13 cellular contexts compared by ENCODE assay signal in genomic region chr4:94827481-94828110, GRCh38.
DNase-seq lines count a peak whose midpoint lies in the region; ATAC-seq, FAIRE-seq and TF ChIP-seq lines count a peak whose summit lies in the region.
"Had no signal": no experiment of that assay in that cellular context is flagged by ENCODE, and none has a peak within 500 bp of the region (broad histone marks: within the 10 kb centered on the region; RNA-seq: fewer than 3 reads in every experiment).

No MANE protein-coding gene starts in this region.

- H3K9me3 ChIP-seq in endothelial cell of umbilical vein (replicated peaks; ENCODE audit: control insufficient read depth, insufficient read depth, low read length) (no peaks in the 10 kb centered on the region), neuron (ENCODE audit: low read length) (no peaks in the 10 kb centered on the region)
- H3K9me3 ChIP-seq: left lung had no signal

- POLR2A ChIA-PET in endothelial cell of umbilical vein (lab: Charles Lee): no interaction called here

- DNase-seq in Caki2 (ENCODE audit: low read depth) (peak; percentile 66), NCI-H460 (ENCODE audit: extremely low read depth, low read depth) (peak; percentile 55), endothelial cell of umbilical vein (ENCODE audit: low read depth, low spot score) (peak; percentile 90), mesothelial cell of epicardium (ENCODE audit: low spot score in 2 of 2, unreplicated experiment in 2 of 2) (no peak), NCI-H82 (lab: John Stamatoyannopoulos, UW) (no peak)
- DNase-seq: activated T-cell treated with anti-CD3 and anti-CD28 coated beads, Interleukin-2, amount 50 U/mL, for 1 hour; left lung; NCI-H524 treated with DMSO at 0.1 percent for 48 hours; T1000 had no signal

- dilution Hi-C loops in endothelial cell of umbilical vein (cut with MboI; ENCODE audit: extremely low pct_ligation_motif_present, low sequenced_read_pairs): no loop called here

- H3K27me3 Mint-ChIP-seq in mesothelial cell of epicardium (ENCODE audit: low read depth): peaks cover 6% of the 10 kb centered on the region
- H3K27me3 Mint-ChIP-seq: stimulated activated naive CD8-positive, alpha-beta T cell treated with anti-CD3 and anti-CD28 coated beads, Interleukin-15, Interleukin-2, amounts not matched to agents 100 ng/mL and 50 ng/mL, for 24 hours had no signal

- no peak for TF ChIP-seq CTCF in endothelial cell of umbilical vein (IDR thresholded peaks at IDR 0.05; ENCODE audit: extremely low read depth in 1 of 2, insufficient read depth in 1 of 2, low read depth in 1 of 2, low read length in 2 of 2)
- TF ChIP-seq CTCF in mesothelial cell of epicardium (IDR thresholded peaks at IDR 0.05; ENCODE audit: unreplicated experiment): no peak

- H3K36me3 Mint-ChIP-seq in mesothelial cell of epicardium: no peaks in the 10 kb centered on the region

- CTCF ChIA-PET in endothelial cell of umbilical vein (lab: Charles Lee): no interaction called here

- no peaks in the 10 kb centered on the region for H3K79me2 ChIP-seq in endothelial cell of umbilical vein (ENCODE audit: control insufficient read depth, insufficient read depth, low read length)

- FAIRE-seq in endothelial cell of umbilical vein (lab: Jason Lieb, UNC): peak; percentile 73

- no peak overlapping the region for H3K27ac Mint-ChIP-seq in mesothelial cell of epicardium
- H3K27ac Mint-ChIP-seq: stimulated activated naive CD8-positive, alpha-beta T cell treated with anti-CD3 and anti-CD28 coated beads, Interleukin-15, Interleukin-2, amounts not matched to agents 100 ng/mL and 50 ng/mL, for 24 hours had no signal

- H3K4me1 ChIP-seq in endothelial cell of umbilical vein (ENCODE audit: control insufficient read depth, extremely low read depth, insufficient read depth, low read length) (peaks cover 23% of the 10 kb centered on the region), neuron (ENCODE audit: insufficient read depth, low read length) (peaks cover 25% of the 10 kb centered on the region)
- H3K4me1 ChIP-seq: left lung had no signal

- no peaks in the 10 kb centered on the region for H3K9me3 Mint-ChIP-seq in mesothelial cell of epicardium
- H3K9me3 Mint-ChIP-seq: stimulated activated naive CD8-positive, alpha-beta T cell treated with anti-CD3 and anti-CD28 coated beads, Interleukin-15, Interleukin-2, amounts not matched to agents 100 ng/mL and 50 ng/mL, for 24 hours had no signal

- H3K27ac ChIP-seq in endothelial cell of umbilical vein (ENCODE audit: insufficient read depth, low read depth, low read length): peak overlapping the region; percentile 61
- H3K27ac ChIP-seq: left lung had no signal

- H3K27me3 ChIP-seq in endothelial cell of umbilical vein (ENCODE audit: control insufficient read depth in 2 of 2, insufficient read depth in 2 of 2, low read length in 2 of 2) (no peaks in the 10 kb centered on the region), neuron (ENCODE audit: insufficient read depth, low read length) (no peaks in the 10 kb centered on the region)
- H3K27me3 ChIP-seq: left lung had no signal

- no peak for TF ChIP-seq POLR2A in endothelial cell of umbilical vein (IDR thresholded peaks at IDR 0.05; ENCODE audit: low read depth, low read length)

- H3K9ac ChIP-seq in endothelial cell of umbilical vein (replicated peaks; ENCODE audit: extremely low read depth, insufficient read depth, low read length): peak overlapping the region; percentile 59

- H3K4me2 ChIP-seq in endothelial cell of umbilical vein (ENCODE audit: insufficient read depth, low read length): peak overlapping the region; percentile 71

- no peaks in the 10 kb centered on the region for H3K36me3 ChIP-seq in endothelial cell of umbilical vein (ENCODE audit: control insufficient read depth in 2 of 2, extremely low read depth in 1 of 2, insufficient read depth in 2 of 2, low read length in 2 of 2)
- H3K36me3 ChIP-seq in neuron (ENCODE audit: insufficient read depth, low read length): no peaks in the 10 kb centered on the region
- H3K36me3 ChIP-seq: left lung had no signal

- H3K4me1 Mint-ChIP-seq in mesothelial cell of epicardium: peaks cover 4% of the 10 kb centered on the region

- H3K4me3 Mint-ChIP-seq in mesothelial cell of epicardium: no peak overlapping the region
- H3K4me3 Mint-ChIP-seq: stimulated activated naive CD8-positive, alpha-beta T cell treated with anti-CD3 and anti-CD28 coated beads, Interleukin-15, Interleukin-2, amounts not matched to agents 100 ng/mL and 50 ng/mL, for 24 hours had no signal

- H2AFZ ChIP-seq in endothelial cell of umbilical vein (ENCODE audit: low read depth, low read length): no peak overlapping the region
- no peak overlapping the region for H2AFZ ChIP-seq in neuron (ENCODE audit: low read depth, low read length)

- intact Hi-C loops in endothelial cell of umbilical vein (cut with micrococcal nuclease): loop anchor here (2.0 kb wide), 1 partner anchor 69 kb away; no protein-coding TSS in a partner anchor

- H3K9me1 ChIP-seq in endothelial cell of umbilical vein (replicated peaks; ENCODE audit: control insufficient read depth, extremely low read depth, insufficient read depth, low read length): no peaks in the 10 kb centered on the region

- in situ Hi-C loops in Caki2 (cut with HindIII; ENCODE audit: low pct_unique_long_range_greater_than_20kb, low sequenced_read_pairs): no loop called here

- no peaks in the 10 kb centered on the region for H4K20me1 ChIP-seq in endothelial cell of umbilical vein (replicated peaks; ENCODE audit: control insufficient read depth, extremely low read depth, insufficient read depth, low read length)

- peak overlapping the region in 1 of 3 experiments; percentile 23 for H3K4me3 ChIP-seq in endothelial cell of umbilical vein (replicated peaks in 1 of 3; ENCODE audit: insufficient read depth in 1 of 3, low read depth in 1 of 3, low read length in 3 of 3)
- peak overlapping the region; percentile 11 for H3K4me3 ChIP-seq in neuron (ENCODE audit: low read length)
- H3K4me3 ChIP-seq: left lung had no signal

- TSS peak; percentile 55 for BruUV-seq in endothelial cell of umbilical vein (replicated peaks; lab: Mats Ljungman, UMichigan)

- no peak for ATAC-seq in GM21423 (IDR thresholded peaks at IDR 0.05; ENCODE audit: unreplicated experiment)
- ATAC-seq in GM19328 (IDR thresholded peaks at IDR 0.05; ENCODE audit: unreplicated experiment): no peak
- ATAC-seq: left lung had no signal

TF ChIP-seq in endothelial cell of umbilical vein, 7 proteins besides CTCF, POLR2A, EP300 and RAD21:
- peak; percentile 98 for TF ChIP-seq JUN (IDR thresholded peaks at IDR 0.05; ENCODE audit: borderline replicate concordance, insufficient read depth, insufficient read length, low read depth)
- TF ChIP-seq GATA2 (IDR thresholded peaks at IDR 0.05; ENCODE audit: insufficient read depth, insufficient read length, low read depth, low read length): peak; percentile 85
- TF ChIP-seq MAX (IDR thresholded peaks at IDR 0.05; ENCODE audit: insufficient read depth, insufficient read length): peak; percentile 58
- peak; percentile 64 for TF ChIP-seq POLR2AphosphoS5 (IDR thresholded peaks at IDR 0.05; ENCODE audit: insufficient read depth, low read depth, low read length)
- no peak for TF ChIP-seq MYC (IDR thresholded peaks at IDR 0.05; ENCODE audit: low read depth, low read length)
- peak; percentile 98 for TF ChIP-seq FOS (IDR thresholded peaks at IDR 0.05; ENCODE audit: borderline replicate concordance, insufficient read depth, low read length)
- no peak for TF ChIP-seq EZH2 (IDR thresholded peaks at IDR 0.05; ENCODE audit: borderline replicate concordance, low read depth, low read length, severe bottlenecking)

Comparison
In these comparisons a context has a peak if more than half of its experiments do, and no peak if none do; other contexts are left out.
1. DNase-seq: peak in Caki2 (single experiment), NCI-H460 (single experiment) and endothelial cell of umbilical vein (single experiment); none in mesothelial cell of epicardium (0 of 2) and NCI-H82 (single experiment).